In the genomic region with DNA sequence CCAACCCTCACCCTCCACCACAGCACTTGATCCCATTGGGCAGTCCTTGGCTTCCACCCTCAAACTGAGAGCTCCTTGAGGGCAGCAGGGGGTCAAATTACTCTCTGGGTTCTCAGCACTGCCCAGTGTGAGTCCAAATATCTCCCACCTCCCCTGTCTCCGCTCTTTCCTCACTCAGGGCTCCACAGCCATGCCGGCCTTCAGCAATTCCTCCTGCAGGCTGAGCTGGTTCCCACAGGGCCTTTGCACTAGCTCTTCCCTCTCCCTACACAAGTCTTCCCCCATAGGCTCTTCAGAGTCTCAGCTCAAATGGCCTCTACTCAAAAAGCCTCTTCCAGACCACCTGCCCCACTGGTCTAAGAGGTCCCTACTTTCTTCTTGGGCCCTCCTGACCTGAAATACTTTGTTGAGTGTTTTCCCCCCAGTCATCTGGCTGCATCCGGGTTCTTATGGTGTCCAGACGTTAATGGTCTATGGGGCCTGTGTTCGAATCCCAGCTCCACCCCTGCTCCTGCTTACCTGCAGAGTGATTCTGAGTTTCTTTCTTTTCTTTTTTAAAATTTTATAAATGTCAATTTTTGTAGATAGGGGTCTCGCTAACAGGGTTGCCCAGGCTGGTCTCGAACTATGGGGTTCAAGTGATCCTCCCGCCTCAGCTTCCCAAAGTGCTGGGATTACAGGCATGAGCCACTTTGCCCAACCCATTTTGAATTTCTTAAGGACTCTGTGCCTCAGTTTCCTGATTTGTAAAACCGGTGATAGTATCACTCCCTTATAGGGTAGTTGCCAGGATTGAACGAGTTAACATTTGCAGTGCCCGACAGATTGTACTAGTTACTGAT, we compare ENCODE assay signal across 9 cellular contexts. TPM values are rescaled to one million over a fixed set of nuclear protein-coding genes. Genes with fewer than 3 reads are reported as not detected.
DNase-seq lines count a peak whose midpoint lies in the region; ATAC-seq, FAIRE-seq and TF ChIP-seq lines count a peak whose summit lies in the region.
"Had no signal": no experiment of that assay in that cellular context is flagged by ENCODE, and none has a peak within 500 bp of the region (broad histone marks: within the 10 kb centered on the region; RNA-seq: fewer than 3 reads in every experiment).

No MANE protein-coding gene starts in this region.

- TSS peak; percentile 82 for BruUV-seq in Caco-2 (replicated peaks; lab: Mats Ljungman, UMichigan)

- H3K9me3 ChIP-seq in Caco-2 (no peaks in the 10 kb centered on the region; the same call in 1 of the 2 replicates), esophagus muscularis mucosa (no peaks in the 10 kb centered on the region), pancreas (no peaks in the 10 kb centered on the region)

- FAIRE-seq in pancreas (lab: Jason Lieb, UNC): no peak

- no peak for ATAC-seq in pancreas
- ATAC-seq in GM18861 (IDR thresholded peaks at IDR 0.05; ENCODE audit: unreplicated experiment): no peak

- H3K4me1 ChIP-seq in Caco-2: peaks cover 32% of the 10 kb centered on the region
- H3K4me1 ChIP-seq in esophagus muscularis mucosa: peaks cover 31 to 44% (median 41%) of the 10 kb centered on the region in 4 donors
- peaks cover 0 to 36% (median 13%) of the 10 kb centered on the region in 3 donors for H3K4me1 ChIP-seq in pancreas

- peak overlapping the region; percentile 88 for H3K4me3 Mint-ChIP-seq in Caco-2 (ENCODE audit: unreplicated experiment)

- POLR2A ChIA-PET in Caco-2 (lab: Charles Lee): no interaction called here
- POLR2A ChIA-PET in RWPE1 (lab: Yijun Ruan, JAX; ENCODE audit: low non-redundant PET): interaction anchor here (0.5 to 0.7 kb wide), 2 partner anchors 26 to 53 kb away, joined by 3 read pairs; no protein-coding TSS in a partner anchor

- DNase-seq in Caco-2: no peak
- no peak for DNase-seq in RWPE1 (ENCODE audit: low spot score)
- no peak for DNase-seq in esophagus muscularis mucosa (ENCODE audit: extremely low spot score)
- DNase-seq in pancreas: no peak
- DNase-seq in Ammon's horn (ENCODE audit: low spot score): no peak
- no peak for DNase-seq in NCI-H1694 treated with DMSO at 0.1 percent for 48 hours (lab: John Stamatoyannopoulos, UW)
- DNase-seq in GOT3 (lab: John Stamatoyannopoulos, UW): no peak
- DNase-seq: NCI-H1048 had no signal

- no peaks in the 10 kb centered on the region for H3K36me3 ChIP-seq in Caco-2 (ENCODE audit: control insufficient read depth, insufficient read depth, low read length)
- H3K36me3 ChIP-seq in esophagus muscularis mucosa: no peaks in the 10 kb centered on the region
- H3K36me3 ChIP-seq in pancreas: no peaks in the 10 kb centered on the region

- TF ChIP-seq CTCF in Caco-2 (IDR thresholded peaks at IDR 0.05; ENCODE audit: insufficient read depth in 1 of 2, low read depth in 1 of 2, low read length in 1 of 2, severe bottlenecking in 1 of 2, unreplicated experiment in 1 of 2) (no peak), RWPE1 (conservative IDR thresholded peaks at IDR 0.05; ENCODE audit: low read depth) (no peak), esophagus muscularis mucosa (IDR thresholded peaks at IDR 0.05) (no peak), pancreas (IDR thresholded peaks at IDR 0.05) (no peak)

- no peak for TF ChIP-seq EP300 in esophagus muscularis mucosa (IDR thresholded peaks at IDR 0.05)

- H3K4me3 ChIP-seq in Caco-2 (ENCODE audit: low read depth, low read length) (peak overlapping the region; percentile 83), esophagus muscularis mucosa (peak overlapping the region; percentile 75 to 97 (median 88)), pancreas (peak overlapping the region in 3 of 4 donors; percentile 87 to 97 (median 92))

- CTCF ChIA-PET in Caco-2 (lab: Charles Lee) (no interaction called here), RWPE1 (lab: Yijun Ruan, JAX) (interaction anchor here (0.6 to 0.7 kb wide), 2 partner anchors 8 to 86 kb away, joined by 3 read pairs; no protein-coding TSS in a partner anchor)

- WGBS in esophagus muscularis mucosa: 67% methylated on average over 11 of the region's 11 CpGs
- WGBS in pancreas, 2 donors: 65 to 66% methylated on average over 11 of the region's 11 CpGs

- H3K27ac ChIP-seq in RWPE1 (peak overlapping the region; percentile 97), esophagus muscularis mucosa (replicated peaks in 1 of 4) (peak overlapping the region; percentile 97 to 99 (median 98)), pancreas (peak overlapping the region in 3 of 4 donors; percentile 83 to 99 (median 97))

- peaks cover 19% of the 10 kb centered on the region for H3K4me1 Mint-ChIP-seq in Caco-2 (ENCODE audit: low read depth, unreplicated experiment)

- peak overlapping the region; percentile 90 for H3K27ac Mint-ChIP-seq in Caco-2 (ENCODE audit: unreplicated experiment)

- H3K27me3 Mint-ChIP-seq in Caco-2 (ENCODE audit: insufficient read depth, unreplicated experiment): no peaks in the 10 kb centered on the region

- H3K36me3 Mint-ChIP-seq in Caco-2 (ENCODE audit: insufficient read depth, unreplicated experiment): peaks cover 6% of the 10 kb centered on the region

- intact Hi-C loops in Caco-2 (cut with micrococcal nuclease; ENCODE audit: unreplicated experiment) (loop anchor here (2.0 to 10.0 kb wide), 3 partner anchors 44 to 78 kb away; partner anchors contain the start of gene NSMCE1), esophagus muscularis mucosa (cut with DNase I) (loop anchor here (5.0 kb wide), 1 partner anchor 46 kb away; the partner anchor contains the start of gene NSMCE1), pancreas (cut with DNase I) (no loop called here)

- TF ChIP-seq POLR2A in esophagus muscularis mucosa (IDR thresholded peaks at IDR 0.05; ENCODE audit: low read depth): no peak

- H3K9me3 Mint-ChIP-seq in Caco-2 (ENCODE audit: unreplicated experiment): no peaks in the 10 kb centered on the region

- no peaks in the 10 kb centered on the region for H3K27me3 ChIP-seq in Caco-2 (replicated peaks; ENCODE audit: control insufficient read depth, insufficient read depth, low read length)
- H3K27me3 ChIP-seq in esophagus muscularis mucosa: no peaks in the 10 kb centered on the region
- no peaks in the 10 kb centered on the region for H3K27me3 ChIP-seq in pancreas

RNA-seq across cellular contexts. Expression of gene IL4R, which starts 1.0 kb away (rescaled TPM):
- 32.6 and 34.4 TPM in 2 replicates for total RNA-seq in Caco-2 (2022)
- 100 to 1,000 TPM in 3 of 4 donors, 10 to 100 TPM in 1; 72.7 to 167 (median 116) TPM for total RNA-seq in esophagus muscularis mucosa
- 10 to 100 TPM; 16.0 to 58.7 (median 19.7) TPM for total RNA-seq in pancreas
- polyA plus RNA-seq in pancreas: 10 to 100 TPM; 38.1 to 49.7 TPM

RNA-seq across cellular contexts. Expression of gene NSMCE1, which starts 44.2 kb away (rescaled TPM):
- total RNA-seq in Caco-2 (2022): 33.4 and 37.0 TPM in 2 replicates
- 10 to 100 TPM; 49.7 to 68.8 (median 64.0) TPM for total RNA-seq in esophagus muscularis mucosa
- 10 to 100 TPM; 27.6 to 37.7 (median 31.7) TPM for total RNA-seq in pancreas
- polyA plus RNA-seq in pancreas: 10 to 100 TPM; 30.0 to 37.9 TPM

Comparison
In these comparisons a context has a peak if more than half of its experiments do, and no peak if none do; other contexts are left out.
1. intact Hi-C loops: an anchor here in Caco-2 (2.0 to 10.0 kb wide) and esophagus muscularis mucosa (5.0 kb wide); none called in pancreas.